In genomic region chr14:90091393-90091792, GRCh38 we compare ENCODE assay signal across 14 cellular contexts. TPM values are rescaled to one million over a fixed set of nuclear protein-coding genes. Genes with fewer than 3 reads are reported as not detected.
DNase-seq lines count a peak whose midpoint lies in the region; ATAC-seq, FAIRE-seq and TF ChIP-seq lines count a peak whose summit lies in the region.
"Had no signal": no experiment of that assay in that cellular context is flagged by ENCODE, and none has a peak within 500 bp of the region (broad histone marks: within the 10 kb centered on the region; RNA-seq: fewer than 3 reads in every experiment).

No MANE protein-coding gene starts in this region.

- H3K27ac ChIP-seq in endothelial cell of umbilical vein (ENCODE audit: insufficient read depth, low read depth, low read length) (no peak overlapping the region), osteoblast (ENCODE audit: low read depth, low read length) (no peak overlapping the region)
- H3K27ac ChIP-seq: tibial artery had no signal

- H2AFZ ChIP-seq in endothelial cell of umbilical vein (ENCODE audit: low read depth, low read length): no peak overlapping the region
- no peak overlapping the region for H2AFZ ChIP-seq in osteoblast (ENCODE audit: low read length)

- H3K9me3 ChIP-seq in endothelial cell of umbilical vein (replicated peaks; ENCODE audit: control insufficient read depth, insufficient read depth, low read length) (no peaks in the 10 kb centered on the region), osteoblast (ENCODE audit: low read depth, low read length) (no peaks in the 10 kb centered on the region)
- H3K9me3 ChIP-seq: tibial artery had no signal

- ATAC-seq in GM21723 (IDR thresholded peaks at IDR 0.05; ENCODE audit: unreplicated experiment): no peak
- ATAC-seq in GM19324 (IDR thresholded peaks at IDR 0.05; ENCODE audit: low FRiP score, unreplicated experiment): no peak
- ATAC-seq: GM12878, Panc1 had no signal

- H3K4me3 ChIP-seq in endothelial cell of umbilical vein (replicated peaks in 1 of 3; ENCODE audit: insufficient read depth in 1 of 3, low read depth in 1 of 3, low read length in 3 of 3): no peak overlapping the region
- no peak overlapping the region for H3K4me3 ChIP-seq in osteoblast (ENCODE audit: insufficient read depth, low read length)
- H3K4me3 ChIP-seq in lower leg skin (ENCODE audit: low read depth, poor library complexity, severe bottlenecking): no peak overlapping the region
- H3K4me3 ChIP-seq: GM12878, tibial artery had no signal

- H3K27me3 ChIP-seq in endothelial cell of umbilical vein (ENCODE audit: control insufficient read depth in 2 of 2, insufficient read depth in 2 of 2, low read length in 2 of 2) (peaks cover 0 to 4% of the 10 kb centered on the region in 2 experiments), osteoblast (ENCODE audit: insufficient read depth, low read length) (peaks cover 9% of the 10 kb centered on the region)
- H3K27me3 ChIP-seq: tibial artery had no signal

- CTCF ChIA-PET in endothelial cell of umbilical vein (lab: Charles Lee): interaction anchor here (1.7 kb wide), 1 partner anchor 144 kb away, joined by 6 read pairs; no protein-coding TSS in a partner anchor

- in situ Hi-C loops in G401 (cut with HindIII; ENCODE audit: low sequenced_read_pairs): no loop called here

- no peaks in the 10 kb centered on the region for H3K9me1 ChIP-seq in endothelial cell of umbilical vein (replicated peaks; ENCODE audit: control insufficient read depth, extremely low read depth, insufficient read depth, low read length)

- intact Hi-C loops in endothelial cell of umbilical vein (cut with micrococcal nuclease) (no loop called here), lower leg skin (cut with DNase I; ENCODE audit: low total_unique reads) (no loop called here)

- DNase-seq in G401 (ENCODE audit: low spot score): peak; percentile 5
- DNase-seq in NCI-H226: peak; percentile 78
- DNase-seq in endothelial cell of umbilical vein (ENCODE audit: low read depth, low spot score): peak; percentile 72
- peak; percentile 69 for DNase-seq in osteoblast (ENCODE audit: insufficient read length, low spot score, missing footprints)
- DNase-seq in HTR-8/SVneo (ENCODE audit: insufficient read length, low spot score): no peak
- DNase-seq in lower leg skin (ENCODE audit: low spot score in 2 of 2): no peak
- DNase-seq: activated CD8-positive, alpha-beta memory T cell treated with anti-CD3 and anti-CD28 coated beads, Interleukin-2, amount 50 U/mL, for 48 hours; amniotic stem cell; tibial artery had no signal

- BruUV-seq in endothelial cell of umbilical vein (replicated peaks; lab: Mats Ljungman, UMichigan): no TSS peak

- H3K79me2 ChIP-seq in endothelial cell of umbilical vein (ENCODE audit: control insufficient read depth, insufficient read depth, low read length) (no peaks in the 10 kb centered on the region), osteoblast (ENCODE audit: insufficient read depth, low read length) (no peaks in the 10 kb centered on the region)

- WGBS in lower leg skin, 2 donors: 14 to 15% methylated on average over 1 of the region's 1 CpG

- dilution Hi-C loops in endothelial cell of umbilical vein (cut with MboI; ENCODE audit: extremely low pct_ligation_motif_present, low sequenced_read_pairs): no loop called here

- H4K20me1 ChIP-seq in endothelial cell of umbilical vein (replicated peaks; ENCODE audit: control insufficient read depth, extremely low read depth, insufficient read depth, low read length) (no peaks in the 10 kb centered on the region), osteoblast (ENCODE audit: insufficient read depth, low read length) (no peaks in the 10 kb centered on the region)

- TF ChIP-seq CTCF in endothelial cell of umbilical vein (IDR thresholded peaks at IDR 0.05; ENCODE audit: extremely low read depth in 1 of 2, insufficient read depth in 1 of 2, low read depth in 1 of 2, low read length in 2 of 2) (no peak), osteoblast (IDR thresholded peaks at IDR 0.05; ENCODE audit: extremely low read depth, low read depth, low read length) (no peak), lower leg skin (IDR thresholded peaks at IDR 0.05) (no peak)

- TF ChIP-seq POLR2A in endothelial cell of umbilical vein (IDR thresholded peaks at IDR 0.05; ENCODE audit: low read depth, low read length) (no peak), lower leg skin (IDR thresholded peaks at IDR 0.05) (no peak)

- no peak overlapping the region for H3K4me2 ChIP-seq in endothelial cell of umbilical vein (ENCODE audit: insufficient read depth, low read length)
- H3K4me2 ChIP-seq in osteoblast (ENCODE audit: insufficient read depth, low read length): peak overlapping the region; percentile 9

- peak; percentile 12 for FAIRE-seq in endothelial cell of umbilical vein (lab: Jason Lieb, UNC)
- no peak for FAIRE-seq in HTR-8/SVneo (lab: Jason Lieb, UNC)
- FAIRE-seq: GM12878, islet of Langerhans had no signal

- no peaks in the 10 kb centered on the region for H3K4me1 ChIP-seq in endothelial cell of umbilical vein (ENCODE audit: control insufficient read depth, extremely low read depth, insufficient read depth, low read length)
- H3K4me1 ChIP-seq in osteoblast (ENCODE audit: insufficient read depth, low read length): peaks cover 26% of the 10 kb centered on the region

- H3K9ac ChIP-seq in endothelial cell of umbilical vein (replicated peaks; ENCODE audit: extremely low read depth, insufficient read depth, low read length): no peak overlapping the region

- H3K36me3 ChIP-seq in endothelial cell of umbilical vein (ENCODE audit: control insufficient read depth in 2 of 2, extremely low read depth in 1 of 2, insufficient read depth in 2 of 2, low read length in 2 of 2): no peaks in the 10 kb centered on the region
- H3K36me3 ChIP-seq in osteoblast (ENCODE audit: insufficient read depth, low read length): no peaks in the 10 kb centered on the region
- H3K36me3 ChIP-seq: tibial artery had no signal

- POLR2A ChIA-PET in endothelial cell of umbilical vein (lab: Charles Lee): no interaction called here

TF ChIP-seq in endothelial cell of umbilical vein, 7 proteins besides CTCF, POLR2A, EP300 and RAD21:
- TF ChIP-seq EZH2 (IDR thresholded peaks at IDR 0.05; ENCODE audit: borderline replicate concordance, low read depth, low read length, severe bottlenecking) (no peak), JUN (IDR thresholded peaks at IDR 0.05; ENCODE audit: borderline replicate concordance, insufficient read depth, insufficient read length, low read depth) (no peak), GATA2 (IDR thresholded peaks at IDR 0.05; ENCODE audit: insufficient read depth, insufficient read length, low read depth, low read length) (no peak), FOS (IDR thresholded peaks at IDR 0.05; ENCODE audit: borderline replicate concordance, insufficient read depth, low read length) (no peak), POLR2AphosphoS5 (IDR thresholded peaks at IDR 0.05; ENCODE audit: insufficient read depth, low read depth, low read length) (no peak), MYC (IDR thresholded peaks at IDR 0.05; ENCODE audit: low read depth, low read length) (no peak)
- TF ChIP-seq, protein P1, sequence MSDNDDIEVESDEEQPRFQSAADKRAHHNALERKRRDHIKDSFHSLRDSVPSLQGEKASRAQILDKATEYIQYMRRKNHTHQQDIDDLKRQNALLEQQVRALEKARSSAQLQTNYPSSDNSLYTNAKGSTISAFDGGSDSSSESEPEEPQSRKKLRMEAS (IDR thresholded peaks at IDR 0.05; ENCODE audit: insufficient read depth, insufficient read length): no peak

RNA-seq across cellular contexts. Expression of gene KCNK13, which starts 29.6 kb away (rescaled TPM):
- total RNA-seq in G401 (2014; rRNA removed; shearing (Covaris generic)): not detected in 2 replicates
- total RNA-seq in endothelial cell of umbilical vein: not detected in 2 replicates
- not detected in 2 replicates for polyA plus RNA-seq in endothelial cell of umbilical vein
- polyA plus RNA-seq in endothelial cell of umbilical vein (2011; cell fraction: cytosol; rRNA removed): not detected in 2 replicates
- polyA plus RNA-seq in endothelial cell of umbilical vein (2011; cell fraction: nucleus; rRNA removed): not detected in 2 replicates
- not detected in 2 replicates for polyA plus RNA-seq in endothelial cell of umbilical vein (2012)
- not detected in 2 replicates for polyA minus RNA-seq in endothelial cell of umbilical vein
- polyA minus RNA-seq in endothelial cell of umbilical vein (2011; cell fraction: cytosol; rRNA and poly(A)+ RNA removed): not detected
- polyA minus RNA-seq in endothelial cell of umbilical vein (2011; cell fraction: nucleus; rRNA and poly(A)+ RNA removed): not detected in 2 replicates
- not detected in 2 replicates for total RNA-seq in osteoblast
- total RNA-seq in lower leg skin: under 1 TPM in 3 of 4 donors, not detected in 1; 0.12 to 0.46 (median 0.16) TPM
- total RNA-seq: GM12878 had no signal
- polyA plus RNA-seq: GM12878 had no signal

Comparison
In these comparisons a context has a peak if more than half of its experiments do, and no peak if none do; other contexts are left out.
1. DNase-seq: peak in G401 (single experiment), NCI-H226 (single experiment), endothelial cell of umbilical vein (single experiment) and osteoblast (single experiment); none in HTR-8/SVneo (single experiment) and lower leg skin (0 of 2).